In the genomic region with DNA sequence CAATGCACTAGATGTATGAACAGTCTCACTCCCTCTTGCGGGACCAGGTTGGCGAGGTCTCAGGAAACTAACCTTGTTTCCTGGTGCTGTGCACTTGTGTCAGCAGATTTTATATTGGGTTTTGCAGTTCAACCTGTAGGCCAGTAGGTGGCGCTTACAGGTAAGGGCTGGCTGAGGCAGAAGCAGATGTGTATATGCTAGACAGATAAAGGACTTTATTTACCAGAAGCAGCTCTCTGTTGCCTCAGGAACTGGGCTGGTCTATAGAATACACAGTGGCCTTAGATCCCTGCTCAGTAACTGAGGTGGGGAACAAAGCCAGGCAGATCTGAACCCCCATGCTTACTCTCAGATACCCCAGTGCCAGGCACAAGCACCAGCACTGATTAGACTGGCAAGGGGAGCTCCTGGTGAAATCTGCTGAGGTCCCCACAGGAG, we compare ENCODE assay signal across 8 cellular contexts.
DNase-seq lines count a peak whose midpoint lies in the region; ATAC-seq and TF ChIP-seq lines count a peak whose summit lies in the region.

No MANE protein-coding gene starts in this region.

- DNase-seq in ELR (ENCODE audit: low read depth): peak; percentile 65
- DNase-seq in HCT116 (ENCODE audit: low read depth, low spot score): peak; percentile 73
- peak; percentile 57 for DNase-seq in NCI-H2196 (lab: John Stamatoyannopoulos, UW; ENCODE audit: unreplicated experiment)
- DNase-seq in activated B cell treated with CpG ODN at 0.5 μM for 24 hours: no peak
- peak; percentile 54 for DNase-seq in ecto neural progenitor cell (ENCODE audit: low spot score)
- peak; percentile 51 for DNase-seq in naive B cell
- peak; percentile 34 for DNase-seq in transverse colon

- H3K27me3 Mint-ChIP-seq in activated B cell treated with CpG ODN at 0.5 μM for 24 hours (no peaks in the 10 kb centered on the region), naive B cell (peaks cover 0 to 4% (median 0%) of the 10 kb centered on the region in 3 donors)

- CTCF ChIA-PET in HCT116 (lab: Charles Lee): interaction anchor here (0.7 to 2.1 kb wide), 8 partner anchors 9 to 515 kb away, joined by 3 to 13 read pairs (median 4); no protein-coding TSS in a partner anchor
- CTCF ChIA-PET in activated B cell treated with CpG ODN at 0.5 μM for 24 hours (lab: Charles Lee): interaction anchor here (0.6 to 1.9 kb wide), 7 partner anchors 10 to 828 kb away, joined by 3 to 11 read pairs (median 3); a partner anchor contains a TSS

- H2AFZ ChIP-seq in HCT116 (ENCODE audit: low read depth, low read length, poor library complexity, severe bottlenecking): no peak overlapping the region

- intact Hi-C loops in HCT116 (cut with micrococcal nuclease): loop anchor here (2.0 to 5.0 kb wide), 3 partner anchors 61 to 416 kb away; a partner anchor contains a TSS
- intact Hi-C loops in activated B cell treated with CpG ODN at 0.5 μM for 24 hours (cut with micrococcal nuclease): loop anchor here (2.0 to 5.0 kb wide), 2 partner anchors 339 to 354 kb away; a partner anchor contains a TSS
- intact Hi-C loops in transverse colon (cut with DNase I; ENCODE audit: low total_unique reads): no loop called here

- no peaks in the 10 kb centered on the region for H3K9me3 ChIP-seq in HCT116 (ENCODE audit: control insufficient read depth in 1 of 2, insufficient read depth in 1 of 2, low read depth in 1 of 2, low read length in 2 of 2)
- no peaks in the 10 kb centered on the region for H3K9me3 ChIP-seq in transverse colon

- H3K4me1 ChIP-seq in HCT116 (ENCODE audit: control insufficient read depth in 1 of 2, insufficient read depth in 2 of 2, low read length in 2 of 2) (peaks cover 0 to 3% of the 10 kb centered on the region in 2 experiments; a peak in 1 of 4 replicates), transverse colon (peaks cover 0 to 3% (median 0%) of the 10 kb centered on the region in 4 donors)

- no peak overlapping the region for H3K27ac ChIP-seq in HCT116 (ENCODE audit: low read depth, low read length)
- no peak overlapping the region for H3K27ac ChIP-seq in transverse colon

- no peak overlapping the region for H3K4me3 ChIP-seq in HCT116 (replicated peaks in 1 of 2; ENCODE audit: low read depth in 1 of 2, low read length in 2 of 2)
- no peak overlapping the region for H3K4me3 ChIP-seq in transverse colon

- H3K36me3 ChIP-seq in HCT116 (ENCODE audit: control insufficient read depth in 1 of 2, insufficient read depth in 2 of 2, low read length in 2 of 2) (no peaks in the 10 kb centered on the region), transverse colon (no peaks in the 10 kb centered on the region)

- H3K9me2 ChIP-seq in HCT116 (ENCODE audit: insufficient read depth): no peaks in the 10 kb centered on the region

- in situ Hi-C loops in transverse colon (cut with MboI; ENCODE audit: low pct_ligation_motif_present in 1 of 4, low pct_unique_long_range_greater_than_20kb in 1 of 4, low sequenced_read_pairs in 3 of 4): loop anchor here in 1 of 4 donors (25.0 kb wide), 1 partner anchor 341 kb away; no protein-coding TSS in a partner anchor

- BruUV-seq in HCT116 (replicated peaks; lab: Mats Ljungman, UMichigan): no TSS peak

- RAD21 ChIA-PET in HCT116 (lab: Charles Lee; ENCODE audit: low non-redundant PET in 1 of 2, low total read pairs in 2 of 2, uncharacterized antibody in 2 of 2, unreplicated experiment in 2 of 2): no interaction called here

- peak; percentile 94 for TF ChIP-seq RAD21 in HCT116 (IDR thresholded peaks at IDR 0.05; ENCODE audit: low read depth)

- H3K36me3 Mint-ChIP-seq in activated B cell treated with CpG ODN at 0.5 μM for 24 hours (ENCODE audit: low read depth) (no peaks in the 10 kb centered on the region), naive B cell (no peaks in the 10 kb centered on the region)

- no peaks in the 10 kb centered on the region for H3K27me3 ChIP-seq in HCT116 (ENCODE audit: insufficient read depth, low read length)
- no peaks in the 10 kb centered on the region for H3K27me3 ChIP-seq in transverse colon

- no peak overlapping the region for H3K9ac ChIP-seq in HCT116 (ENCODE audit: low read length)

- TF ChIP-seq POLR2A in HCT116 (IDR thresholded peaks at IDR 0.05; ENCODE audit: borderline replicate concordance, extremely low read depth, insufficient read depth, insufficient read length): no peak
- TF ChIP-seq POLR2A in transverse colon (IDR thresholded peaks at IDR 0.05): no peak

- POLR2A ChIA-PET in HCT116 (lab: Charles Lee): no interaction called here
- POLR2A ChIA-PET in activated B cell treated with CpG ODN at 0.5 μM for 24 hours (lab: Charles Lee): no interaction called here

- 0 to 4% methylated on average over 3 of the region's 3 CpGs for WGBS in transverse colon (ENCODE audit: low coverage in 1 of 2), 2 donors

- H3K4me1 Mint-ChIP-seq in activated B cell treated with CpG ODN at 0.5 μM for 24 hours: peaks cover 2% of the 10 kb centered on the region
- no peaks in the 10 kb centered on the region for H3K4me1 Mint-ChIP-seq in naive B cell

- H3K4me3 Mint-ChIP-seq in activated B cell treated with CpG ODN at 0.5 μM for 24 hours (no peak overlapping the region), naive B cell (no peak overlapping the region)

- no peaks in the 10 kb centered on the region for H3K79me2 ChIP-seq in HCT116 (ENCODE audit: insufficient read depth, low read length)

- H3K9me3 Mint-ChIP-seq in activated B cell treated with CpG ODN at 0.5 μM for 24 hours: no peaks in the 10 kb centered on the region
- peaks cover 0 to 6% (median 2%) of the 10 kb centered on the region in 7 donors for H3K9me3 Mint-ChIP-seq in naive B cell

- ATAC-seq in HCT116: peak; percentile 96
- ATAC-seq in activated B cell treated with CpG ODN at 0.5 μM for 24 hours (ENCODE audit: low read depth): peak; percentile 67
- ATAC-seq in naive B cell (ENCODE audit: low read depth in 2 of 2): peak; percentile 25 to 60
- ATAC-seq in HG03571 (IDR thresholded peaks at IDR 0.05; ENCODE audit: unreplicated experiment): no peak

- no peaks in the 10 kb centered on the region for H4K20me1 ChIP-seq in HCT116 (ENCODE audit: insufficient read depth)

- no peak for TF ChIP-seq EP300 in transverse colon (IDR thresholded peaks at IDR 0.05; ENCODE audit: low read depth)

- H3K27ac Mint-ChIP-seq in activated B cell treated with CpG ODN at 0.5 μM for 24 hours (no peak overlapping the region), naive B cell (no peak overlapping the region)

- no peak overlapping the region; the same call in 1 of the 2 replicates for H3K4me2 ChIP-seq in HCT116 (ENCODE audit: low read length)

- TF ChIP-seq CTCF in HCT116 (IDR thresholded peaks at IDR 0.05 in 2 of 3, conservative IDR thresholded peaks at IDR 0.05 in 1 of 3; ENCODE audit: borderline replicate concordance in 1 of 3, insufficient read depth in 1 of 3, low read depth in 2 of 3, low read length in 2 of 3) (peak; percentile 88 to 99 (median 96)), activated B cell treated with CpG ODN at 0.5 μM for 24 hours (IDR thresholded peaks at IDR 0.05) (peak; percentile 95), transverse colon (IDR thresholded peaks at IDR 0.05) (peak; percentile 67 to 84 (median 77))

TF ChIP-seq in HCT116, 20 proteins besides CTCF, POLR2A, EP300 and RAD21:
- TF ChIP-seq SIN3A (IDR thresholded peaks at IDR 0.05; ENCODE audit: low read depth) (no peak), CBX3 (IDR thresholded peaks at IDR 0.05; ENCODE audit: low read depth) (peak; percentile 71; the same call in 1 of the 2 replicates)
